In genomic region chr1:156727492-156727891, GRCh38 we compare ENCODE assay signal across 8 cellular contexts. TPM values are rescaled to one million over a fixed set of nuclear protein-coding genes. Genes with fewer than 3 reads are reported as not detected.
DNase-seq lines count a peak whose midpoint lies in the region; ATAC-seq and TF ChIP-seq lines count a peak whose summit lies in the region.

No MANE protein-coding gene starts in this region.

- H3K9me3 ChIP-seq in DOHH2 (ENCODE audit: control insufficient read depth, insufficient read depth, low read length) (no peaks in the 10 kb centered on the region), PC-9 (ENCODE audit: insufficient read depth, low read depth) (no peaks in the 10 kb centered on the region), fibroblast of lung (ENCODE audit: control insufficient read depth, insufficient read depth, low read depth, low read length) (no peaks in the 10 kb centered on the region), prostate gland (no peaks in the 10 kb centered on the region)

- H3K4me1 Mint-ChIP-seq in effector memory CD8-positive, alpha-beta T cell (ENCODE audit: low read depth in 2 of 2) = peaks cover 19 to 23% of the 10 kb centered on the region in 2 donors

- no peak for TF ChIP-seq POLR2A in prostate gland (IDR thresholded peaks at IDR 0.05)

- ATAC-seq in GM18861 (IDR thresholded peaks at IDR 0.05; ENCODE audit: unreplicated experiment) = no peak
- ATAC-seq in effector memory CD8-positive, alpha-beta T cell (replicated peaks) = no peak

- H3K9me2 ChIP-seq in DOHH2 (replicated peaks; ENCODE audit: control insufficient read depth, low read length) (no peaks in the 10 kb centered on the region), PC-9 (ENCODE audit: insufficient read depth) (no peaks in the 10 kb centered on the region)

- H3K9ac ChIP-seq in fibroblast of lung (ENCODE audit: insufficient read depth, low read length) = peak overlapping the region; percentile 99

- intact Hi-C loops in PC-9 (cut with micrococcal nuclease; ENCODE audit: unreplicated experiment) (no loop called here), prostate gland (cut with DNase I) (no loop called here)

- H3K27ac ChIP-seq in DOHH2 (ENCODE audit: low read depth, low read length) (peak overlapping the region; percentile 73), PC-9 (peak overlapping the region; percentile 43; the same call in 1 of the 2 replicates), fibroblast of lung (ENCODE audit: insufficient read depth, low read length) (peak overlapping the region; percentile 100), prostate gland (peak overlapping the region; percentile 94 to 97)

- H3K27me3 Mint-ChIP-seq in effector memory CD8-positive, alpha-beta T cell = no peaks in the 10 kb centered on the region

- H3K27ac Mint-ChIP-seq in effector memory CD8-positive, alpha-beta T cell = no peak overlapping the region

- no peak overlapping the region; the same call in 1 of the 2 replicates for H2AFZ ChIP-seq in PC-9
- no peak overlapping the region for H2AFZ ChIP-seq in fibroblast of lung (ENCODE audit: low read length)

- H3F3A ChIP-seq in DOHH2 (ENCODE audit: control insufficient read depth, insufficient read depth) = peaks cover 24% of the 10 kb centered on the region
- peaks cover 52% of the 10 kb centered on the region for H3F3A ChIP-seq in PC-9 (ENCODE audit: insufficient read depth, low read depth)

- H3K79me2 ChIP-seq in DOHH2 (ENCODE audit: control insufficient read depth, low read length) (peaks cover 79% of the 10 kb centered on the region), PC-9 (ENCODE audit: low read depth) (peaks cover 73% of the 10 kb centered on the region), fibroblast of lung (ENCODE audit: control insufficient read depth, insufficient read depth, low read length) (peaks cover 57% of the 10 kb centered on the region)

- H3K27me3 ChIP-seq in DOHH2 (ENCODE audit: control insufficient read depth, low read length) = no peaks in the 10 kb centered on the region
- H3K27me3 ChIP-seq in PC-9 (ENCODE audit: insufficient read depth, low read depth) = no peaks in the 10 kb centered on the region
- H3K27me3 ChIP-seq in fibroblast of lung (ENCODE audit: control insufficient read depth, insufficient read depth, low read length) = no peaks in the 10 kb centered on the region
- no peaks in the 10 kb centered on the region for H3K27me3 ChIP-seq in prostate gland (replicated peaks; ENCODE audit: insufficient read depth)

- peaks cover 40% of the 10 kb centered on the region for H3K36me3 Mint-ChIP-seq in effector memory CD8-positive, alpha-beta T cell (ENCODE audit: insufficient read depth)

- H3K9me3 Mint-ChIP-seq in effector memory CD8-positive, alpha-beta T cell = no peaks in the 10 kb centered on the region

- TF ChIP-seq CTCF in DOHH2 (IDR thresholded peaks at IDR 0.05; ENCODE audit: low read depth, low read length, poor library complexity, severe bottlenecking) (no peak), PC-9 (conservative IDR thresholded peaks at IDR 0.05) (no peak), fibroblast of lung (conservative IDR thresholded peaks at IDR 0.05 in 1 of 2, IDR thresholded peaks at IDR 0.05 in 1 of 2; ENCODE audit: low read depth in 1 of 2, low read length in 2 of 2) (no peak), prostate gland (IDR thresholded peaks at IDR 0.05) (no peak)

- WGBS in prostate gland = 48% methylated on average over 7 of the region's 7 CpGs

- peak overlapping the region; percentile 97 for H3K4me3 ChIP-seq in DOHH2 (ENCODE audit: low read length)
- H3K4me3 ChIP-seq in PC-9 = peak overlapping the region; percentile 90
- peak overlapping the region; percentile 84 to 100 (median 94) for H3K4me3 ChIP-seq in fibroblast of lung (replicated peaks in 1 of 4; ENCODE audit: control extremely low read depth in 1 of 4, insufficient read depth in 1 of 4, low read depth in 3 of 4, low read length in 4 of 4)
- peak overlapping the region; percentile 68 for H3K4me3 ChIP-seq in prostate gland

- no peak overlapping the region for H3K4me3 Mint-ChIP-seq in effector memory CD8-positive, alpha-beta T cell

- peaks cover 80% of the 10 kb centered on the region for H3K36me3 ChIP-seq in DOHH2 (ENCODE audit: control insufficient read depth, low read length)
- peaks cover 21% of the 10 kb centered on the region for H3K36me3 ChIP-seq in PC-9 (ENCODE audit: low read depth)
- H3K36me3 ChIP-seq in fibroblast of lung (ENCODE audit: control insufficient read depth, insufficient read depth, low read length) = peaks cover 15% of the 10 kb centered on the region
- H3K36me3 ChIP-seq in prostate gland = peaks cover 0 to 8% of the 10 kb centered on the region in 2 donors

- H3K4me1 ChIP-seq in DOHH2 (ENCODE audit: control insufficient read depth, low read length) (peaks cover 36% of the 10 kb centered on the region), PC-9 (replicated peaks; ENCODE audit: insufficient read depth) (peaks cover 30% of the 10 kb centered on the region), fibroblast of lung (ENCODE audit: control insufficient read depth, extremely low read depth, insufficient read depth, low read length) (peaks cover 24% of the 10 kb centered on the region), prostate gland (replicated peaks) (peaks cover 29% of the 10 kb centered on the region)

- TSS peak; percentile 63 for BruUV-seq in PC-9 (replicated peaks; lab: Mats Ljungman, UMichigan)

- CTCF ChIA-PET in PC-9 (lab: Charles Lee) = interaction anchor here (1.2 to 4.5 kb wide), 4 partner anchors 14 to 163 kb away, joined by 7 to 63 read pairs (median 18); partner anchors contain the start of genes MRPL24 and NTRK1

- no peak for DNase-seq in PC-9
- DNase-seq in fibroblast of lung (ENCODE audit: low read depth in 2 of 2) = no peak
- DNase-seq in prostate gland (ENCODE audit: low spot score) = no peak
- DNase-seq in effector memory CD8-positive, alpha-beta T cell = no peak
- DNase-seq in NCI-H1930 (lab: John Stamatoyannopoulos, UW) = no peak
- DNase-seq in NCI-H69 (lab: John Stamatoyannopoulos, UW) = no peak

- H3K4me2 ChIP-seq in DOHH2 (ENCODE audit: low read length) (peak overlapping the region; percentile 91), PC-9 (peak overlapping the region; percentile 91), fibroblast of lung (ENCODE audit: extremely low read depth, insufficient read depth, low read length) (peak overlapping the region; percentile 97)

- POLR2A ChIA-PET in PC-9 (lab: Charles Lee; ENCODE audit: unreplicated experiment) = no interaction called here

- H4K20me1 ChIP-seq in DOHH2 (ENCODE audit: control insufficient read depth, insufficient read depth, low read depth, low read length) (peaks cover 29% of the 10 kb centered on the region), PC-9 (ENCODE audit: insufficient read depth) (peaks cover 35% of the 10 kb centered on the region), fibroblast of lung (ENCODE audit: control insufficient read depth, extremely low read depth, insufficient read depth, low read length) (no peaks in the 10 kb centered on the region)

RNA-seq across cellular contexts. Expression of gene METTL25B, which starts 0.8 kb away (rescaled TPM):
- total RNA-seq in PC-9 (2021) = 51.0 and 77.7 TPM in 2 replicates
- total RNA-seq in fibroblast of lung = 12.6 and 17.3 TPM in 2 replicates
- 5.5 and 6.4 TPM in 2 replicates for polyA plus RNA-seq in fibroblast of lung
- polyA plus RNA-seq in fibroblast of lung (2012) = 8.4 and 10.4 TPM in 2 replicates
- 13.9 and 23.2 TPM in 2 replicates for polyA minus RNA-seq in fibroblast of lung (ENCODE audit: low replicate concordance)
- 10 to 100 TPM; 62.0 to 69.5 TPM for total RNA-seq in prostate gland

RNA-seq across cellular contexts. Expression of gene ISG20L2, which starts 1.1 kb away (rescaled TPM):
- total RNA-seq in PC-9 (2021) (25.4 and 33.2 TPM in 2 replicates), fibroblast of lung (5.4 and 5.8 TPM in 2 replicates), prostate gland (10 to 100 TPM; 19.4 to 34.4 TPM)
- 23.6 and 29.9 TPM in 2 replicates for polyA plus RNA-seq in fibroblast of lung
- 17.3 and 18.9 TPM in 2 replicates for polyA plus RNA-seq in fibroblast of lung (2012)
- 64.3 and 80.6 TPM in 2 replicates for polyA minus RNA-seq in fibroblast of lung (ENCODE audit: low replicate concordance)

RNA-seq across cellular contexts. Expression of gene MRPL24, which starts 13.4 kb away (rescaled TPM):
- 74.1 and 85.3 TPM in 2 replicates for total RNA-seq in PC-9 (2021)
- 39.8 and 58.8 TPM in 2 replicates for total RNA-seq in fibroblast of lung
- 67.2 and 108 TPM in 2 replicates for polyA plus RNA-seq in fibroblast of lung
- 84.6 and 128 TPM in 2 replicates for polyA plus RNA-seq in fibroblast of lung (2012)
- polyA minus RNA-seq in fibroblast of lung (ENCODE audit: low replicate concordance) = 49.8 and 84.4 TPM in 2 replicates
- 10 to 100 TPM; 55.0 to 67.1 TPM for total RNA-seq in prostate gland

RNA-seq across cellular contexts. Expression of gene CRABP2, which starts 22.1 kb away (rescaled TPM):
- total RNA-seq in PC-9 (2021) = 142 and 286 TPM in 2 replicates
- 33.4 and 70.4 TPM in 2 replicates for total RNA-seq in fibroblast of lung
- 48.9 and 184 TPM in 2 replicates for polyA plus RNA-seq in fibroblast of lung
- polyA plus RNA-seq in fibroblast of lung (2012) = 130 and 416 TPM in 2 replicates
- polyA minus RNA-seq in fibroblast of lung (ENCODE audit: low replicate concordance) = 25.3 and 53.9 TPM in 2 replicates
- total RNA-seq in prostate gland = 10 to 100 TPM; 27.3 to 30.8 TPM

RNA-seq across cellular contexts. Expression of gene HDGF, which starts 24.0 kb away (rescaled TPM):
- 472 and 498 TPM in 2 replicates for total RNA-seq in PC-9 (2021)
- 108 and 138 TPM in 2 replicates for total RNA-seq in fibroblast of lung
- 99.1 and 126 TPM in 2 replicates for polyA plus RNA-seq in fibroblast of lung
- 169 and 241 TPM in 2 replicates for polyA plus RNA-seq in fibroblast of lung (2012)
- 156 and 196 TPM in 2 replicates for polyA minus RNA-seq in fibroblast of lung (ENCODE audit: low replicate concordance)
- total RNA-seq in prostate gland = 100 to 1,000 TPM; 124 to 156 TPM

Comparison
In these comparisons a context has a peak if more than half of its experiments do, and no peak if none do; other contexts are left out.
1. H3K27ac ChIP-seq: peak in every context shown above with its lines; median percentile 100 in fibroblast of lung; 96 in prostate gland; 73 in DOHH2; 43 in PC-9.